In genomic region chr4:3270141-3270611, GRCh38 we compare ENCODE assay signal across 1 cellular context.
A peak's percentile ranks its signal among the peaks of the same experiment; 100 is the strongest.
TF ChIP-seq lines count a peak whose summit lies in the region.

No MANE protein-coding gene starts in this region.

TF ChIP-seq in HepG2, 621 proteins besides CTCF, POLR2A, EP300 and RAD21:
- TF ChIP-seq HOXA3 (CRISPR knock-in tag; IDR thresholded peaks at IDR 0.05), result peak; percentile 27; the same call in 1 of the 2 replicates
- TF ChIP-seq TFDP1 (CRISPR knock-in tag; IDR thresholded peaks at IDR 0.05; ENCODE audit: borderline replicate concordance), result no peak
- no peak for TF ChIP-seq KDM5B (CRISPR knock-in tag; IDR thresholded peaks at IDR 0.05; ENCODE audit: borderline replicate concordance)
- no peak for TF ChIP-seq ATF6 (CRISPR knock-in tag; conservative IDR thresholded peaks at IDR 0.05)
- peak; percentile 72 for TF ChIP-seq HNF4A (CRISPR knock-in tag; IDR thresholded peaks at IDR 0.05)
- no peak for TF ChIP-seq ZNF557 (CRISPR knock-in tag; IDR thresholded peaks at IDR 0.05)
- peak; percentile 68; the same call in 1 of the 2 replicates for TF ChIP-seq HNRNPL (IDR thresholded peaks at IDR 0.05; ENCODE audit: low read depth, low read length)
- TF ChIP-seq HNF4G (IDR thresholded peaks at IDR 0.05; ENCODE audit: borderline replicate concordance, low read depth, low read length), result peak; percentile 20; the same call in 1 of the 2 replicates
- TF ChIP-seq HNF4G (CRISPR knock-in tag; IDR thresholded peaks at IDR 0.05; ENCODE audit: borderline replicate concordance, low read depth), result no peak
- TF ChIP-seq AGO1 (IDR thresholded peaks at IDR 0.05; ENCODE audit: low read depth, low read length, poor library complexity, severe bottlenecking), result no peak
- no peak for TF ChIP-seq ZBTB25 (CRISPR knock-in tag; IDR thresholded peaks at IDR 0.05)
- no peak for TF ChIP-seq PRPF4 (IDR thresholded peaks at IDR 0.05; ENCODE audit: low read depth, low read length, poor library complexity, severe bottlenecking)
- no peak for TF ChIP-seq ZNF451 (CRISPR knock-in tag; IDR thresholded peaks at IDR 0.05)
- no peak for TF ChIP-seq SIX4 (CRISPR knock-in tag; IDR thresholded peaks at IDR 0.05)
- TF ChIP-seq ZNF777 (CRISPR knock-in tag; IDR thresholded peaks at IDR 0.05), result no peak
- no peak for TF ChIP-seq HMG20B (CRISPR knock-in tag; conservative IDR thresholded peaks at IDR 0.05)
- no peak for TF ChIP-seq ZSCAN29 (CRISPR knock-in tag; conservative IDR thresholded peaks at IDR 0.05)
- TF ChIP-seq NFE2 (CRISPR knock-in tag; IDR thresholded peaks at IDR 0.05), result no peak
- peak; percentile 47; the same call in 1 of the 2 replicates for TF ChIP-seq ZNF629 (CRISPR knock-in tag; conservative IDR thresholded peaks at IDR 0.05)
- TF ChIP-seq, protein P1, sequence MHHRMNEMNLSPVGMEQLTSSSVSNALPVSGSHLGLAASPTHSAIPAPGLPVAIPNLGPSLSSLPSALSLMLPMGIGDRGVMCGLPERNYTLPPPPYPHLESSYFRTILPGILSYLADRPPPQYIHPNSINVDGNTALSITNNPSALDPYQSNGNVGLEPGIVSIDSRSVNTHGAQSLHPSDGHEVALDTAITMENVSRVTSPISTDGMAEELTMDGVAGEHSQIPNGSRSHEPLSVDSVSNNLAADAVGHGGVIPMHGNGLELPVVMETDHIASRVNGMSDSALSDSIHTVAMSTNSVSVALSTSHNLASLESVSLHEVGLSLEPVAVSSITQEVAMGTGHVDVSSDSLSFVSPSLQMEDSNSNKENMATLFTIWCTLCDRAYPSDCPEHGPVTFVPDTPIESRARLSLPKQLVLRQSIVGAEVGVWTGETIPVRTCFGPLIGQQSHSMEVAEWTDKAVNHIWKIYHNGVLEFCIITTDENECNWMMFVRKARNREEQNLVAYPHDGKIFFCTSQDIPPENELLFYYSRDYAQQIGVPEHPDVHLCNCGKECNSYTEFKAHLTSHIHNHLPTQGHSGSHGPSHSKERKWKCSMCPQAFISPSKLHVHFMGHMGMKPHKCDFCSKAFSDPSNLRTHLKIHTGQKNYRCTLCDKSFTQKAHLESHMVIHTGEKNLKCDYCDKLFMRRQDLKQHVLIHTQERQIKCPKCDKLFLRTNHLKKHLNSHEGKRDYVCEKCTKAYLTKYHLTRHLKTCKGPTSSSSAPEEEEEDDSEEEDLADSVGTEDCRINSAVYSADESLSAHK (CRISPR knock-in tag; IDR thresholded peaks at IDR 0.05; ENCODE audit: borderline replicate concordance), result no peak
- TF ChIP-seq ARNTL (CRISPR knock-in tag; IDR thresholded peaks at IDR 0.05), result no peak
- TF ChIP-seq ZNF737 (CRISPR knock-in tag; IDR thresholded peaks at IDR 0.05; ENCODE audit: borderline replicate concordance), result no peak
- TF ChIP-seq, protein P2, sequence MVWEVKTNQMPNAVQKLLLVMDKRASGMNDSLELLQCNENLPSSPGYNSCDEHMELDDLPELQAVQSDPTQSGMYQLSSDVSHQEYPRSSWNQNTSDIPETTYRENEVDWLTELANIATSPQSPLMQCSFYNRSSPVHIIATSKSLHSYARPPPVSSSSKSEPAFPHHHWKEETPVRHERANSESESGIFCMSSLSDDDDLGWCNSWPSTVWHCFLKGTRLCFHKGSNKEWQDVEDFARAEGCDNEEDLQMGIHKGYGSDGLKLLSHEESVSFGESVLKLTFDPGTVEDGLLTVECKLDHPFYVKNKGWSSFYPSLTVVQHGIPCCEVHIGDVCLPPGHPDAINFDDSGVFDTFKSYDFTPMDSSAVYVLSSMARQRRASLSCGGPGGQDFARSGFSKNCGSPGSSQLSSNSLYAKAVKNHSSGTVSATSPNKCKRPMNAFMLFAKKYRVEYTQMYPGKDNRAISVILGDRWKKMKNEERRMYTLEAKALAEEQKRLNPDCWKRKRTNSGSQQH (CRISPR knock-in tag; IDR thresholded peaks at IDR 0.05; ENCODE audit: low read depth), result no peak
- TF ChIP-seq GATA4 (IDR thresholded peaks at IDR 0.05; ENCODE audit: borderline replicate concordance, low read depth), result no peak
- 0 out of 2 replicates have a peak, but pooled peaks have one; percentile 20 for TF ChIP-seq ZMYM3 (CRISPR knock-in tag; IDR thresholded peaks at IDR 0.05)
